In the genomic region with DNA sequence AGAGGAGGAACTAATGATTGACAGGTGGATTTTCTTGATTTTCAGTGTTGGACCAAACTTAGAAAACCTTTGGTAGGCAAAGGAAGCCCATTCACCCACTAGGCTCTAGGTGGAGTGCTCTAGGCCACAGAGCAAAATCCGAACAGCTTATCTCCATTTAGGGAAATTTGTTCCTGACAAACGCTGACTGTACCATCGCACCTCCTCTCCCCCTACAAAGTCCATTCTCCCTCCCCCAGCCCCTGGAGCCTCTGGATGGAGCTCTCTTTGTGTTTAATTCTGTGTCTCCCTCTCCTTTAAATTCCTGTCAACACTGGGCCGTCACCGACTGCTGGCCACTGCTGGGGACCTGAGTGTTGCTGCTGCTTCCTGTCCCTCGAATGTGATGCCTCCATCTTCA, we compare ENCODE assay signal across 20 cellular contexts.
"Had no signal": no experiment of that assay in that cellular context is flagged by ENCODE, and none has a peak within 500 bp of the region (broad histone marks: within the 10 kb centered on the region; RNA-seq: fewer than 3 reads in every experiment).

No MANE protein-coding gene starts in this region.

- H3K4me3 ChIP-seq: breast epithelium, thyroid gland had no signal

- H3K9me3 Mint-ChIP-seq: activated T-cell treated with anti-CD3 and anti-CD28 coated beads, Interleukin-2, amount 50 U/mL, for 4 hours had no signal

- H3K9me3 ChIP-seq: breast epithelium, thyroid gland had no signal

- H3K27me3 ChIP-seq: thyroid gland had no signal

- H3K36me3 Mint-ChIP-seq: activated naive CD4-positive, alpha-beta T cell treated with anti-CD3 and anti-CD28 coated beads, Interleukin-2, amount 50 U/mL, for 24 hours; naive thymus-derived CD8-positive, alpha-beta T cell; T-cell had no signal

- DNase-seq: activated CD4-positive, alpha-beta T cell treated with anti-CD3 and anti-CD28 coated beads, Interleukin-2, amount 10 ng/mL, durations not matched to agents 7 days and 5 days; activated CD4-positive, CD25-positive, alpha-beta regulatory T cell; activated CD8-positive, alpha-beta memory T cell treated with anti-CD3 and anti-CD28 coated beads, Interleukin-2, amount 50 U/mL, for 4 hours; activated effector memory CD4-positive, alpha-beta T cell treated with Interleukin-2 at 50 U/mL for 16 hours; activated T-cell treated with anti-CD3 and anti-CD28 coated beads, Interleukin-2, amount 50 U/mL, for 4 hours; cerebellar nuclear complex; cortex of kidney; head of caudate nucleus; left ventricle myocardium superior; naive thymus-derived CD8-positive, alpha-beta T cell; nucleus accumbens; posterior cingulate gyrus; stimulated activated CD4-positive, alpha-beta T cell treated with anti-CD3 and anti-CD28 coated beads, Interleukin-12 subunit alpha, Interleukin-12 subunit beta, amount 100 ng/mL, for 4 hours; stimulated activated CD4-positive, alpha-beta T cell treated with anti-CD3 and anti-CD28 coated beads, Interleukin-1b, Interleukin-23, amount 100 ng/mL, for 48 hours; stimulated activated CD8-positive, alpha-beta memory T cell treated with anti-CD3 and anti-CD28 coated beads, Interleukin-4, amount 100 ng/mL, for 48 hours; stimulated activated naive CD4-positive, alpha-beta T cell treated with Interleukin-2 at 50 U/mL for 16 hours; T-cell; thyroid gland had no signal

- H3K4me3 Mint-ChIP-seq: activated CD4-positive, alpha-beta T cell treated with anti-CD3 and anti-CD28 coated beads, Interleukin-2, amount 10 ng/mL, durations not matched to agents 7 days and 5 days; activated naive CD4-positive, alpha-beta T cell treated with anti-CD3 and anti-CD28 coated beads, Interleukin-2, amount 50 U/mL, for 24 hours; activated T-cell treated with anti-CD3 and anti-CD28 coated beads, Interleukin-2, amount 50 U/mL, for 4 hours; naive thymus-derived CD8-positive, alpha-beta T cell; T-cell had no signal

- H3K27ac ChIP-seq: breast epithelium, thyroid gland had no signal

- H3K36me3 ChIP-seq: breast epithelium, thyroid gland had no signal

- H3K27ac Mint-ChIP-seq: activated CD4-positive, alpha-beta T cell treated with anti-CD3 and anti-CD28 coated beads, Interleukin-2, amount 10 ng/mL, durations not matched to agents 7 days and 5 days; activated naive CD4-positive, alpha-beta T cell treated with anti-CD3 and anti-CD28 coated beads, Interleukin-2, amount 50 U/mL, for 24 hours; naive thymus-derived CD8-positive, alpha-beta T cell; T-cell had no signal

- H3K4me1 ChIP-seq: breast epithelium, thyroid gland had no signal

- H3K4me1 Mint-ChIP-seq: activated CD4-positive, alpha-beta T cell treated with anti-CD3 and anti-CD28 coated beads, Interleukin-2, amount 10 ng/mL, durations not matched to agents 7 days and 5 days; activated naive CD4-positive, alpha-beta T cell treated with anti-CD3 and anti-CD28 coated beads, Interleukin-2, amount 50 U/mL, for 24 hours; naive thymus-derived CD8-positive, alpha-beta T cell; T-cell had no signal
